In the genomic region with DNA sequence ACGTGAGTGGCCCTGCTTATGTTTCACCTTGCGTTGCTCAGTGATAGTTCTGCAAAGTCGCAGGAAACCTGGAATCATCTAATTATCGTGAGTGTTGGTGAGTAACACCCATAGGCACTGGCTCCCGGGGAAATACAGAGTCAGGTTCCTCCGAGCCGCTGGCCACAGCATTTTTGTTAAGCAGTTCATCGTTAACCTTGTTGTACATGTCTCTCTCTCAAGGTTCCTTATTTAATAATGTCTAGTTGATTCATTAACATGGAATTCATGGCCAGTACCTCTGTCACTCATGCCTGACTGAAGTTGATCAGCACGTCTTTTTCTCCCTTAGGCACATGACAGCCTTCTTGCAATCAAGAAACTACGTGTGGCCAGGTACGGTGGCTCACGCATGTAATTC, we compare ENCODE assay signal across 28 cellular contexts.
"Had no signal": no experiment of that assay in that cellular context is flagged by ENCODE, and none has a peak within 500 bp of the region (broad histone marks: within the 10 kb centered on the region; RNA-seq: fewer than 3 reads in every experiment).

No MANE protein-coding gene starts in this region.

- DNase-seq: activated CD4-positive, alpha-beta T cell treated with anti-CD3 and anti-CD28 coated beads, Interleukin-2, amount 10 ng/mL, durations not matched to agents 7 days and 5 days; activated CD4-positive, CD25-positive, alpha-beta regulatory T cell treated with anti-CD3 and anti-CD28 coated beads, Interleukin-2, amount 50 U/mL, for 72 hours; activated CD8-positive, alpha-beta memory T cell treated with anti-CD3 and anti-CD28 coated beads, Interleukin-2, amount 10 ng/mL, durations not matched to agents 7 days and 5 days; activated CD8-positive, alpha-beta T cell treated with anti-CD3 and anti-CD28 coated beads for 36 hours; activated T-cell treated with anti-CD3 and anti-CD28 coated beads for 4 hours; aorta; dorsolateral prefrontal cortex; esophagus squamous epithelium; heart left ventricle; mesendoderm; naive B cell; pancreas; psoas muscle; stimulated activated CD4-positive, alpha-beta T cell treated with anti-CD3 and anti-CD28 coated beads, Interleukin-4, amount 100 ng/mL, for 24 hours; stimulated activated naive CD4-positive, alpha-beta T cell treated with Interleukin-2 at 50 U/mL for 16 hours; upper lobe of right lung; WERI-Rb-1 had no signal

- H3K27me3 Mint-ChIP-seq: activated CD4-positive, alpha-beta T cell treated with anti-CD3 and anti-CD28 coated beads, Interleukin-2, amount 10 ng/mL, durations not matched to agents 7 days and 5 days; activated CD8-positive, alpha-beta memory T cell treated with anti-CD3 and anti-CD28 coated beads, Interleukin-2, amount 10 ng/mL, durations not matched to agents 7 days and 5 days; activated CD8-positive, alpha-beta T cell treated with anti-CD3 and anti-CD28 coated beads for 36 hours; activated T-helper 17 cell treated with anti-CD3 and anti-CD28 coated beads, Interleukin-2, amount 50 U/mL, for 72 hours; central memory CD8-positive, alpha-beta T cell; naive B cell had no signal

- H3K27me3 ChIP-seq: breast epithelium, dorsolateral prefrontal cortex, esophagus squamous epithelium, gastroesophageal sphincter, heart left ventricle, pancreas, upper lobe of right lung had no signal

- ATAC-seq: activated CD8-positive, alpha-beta memory T cell treated with anti-CD3 and anti-CD28 coated beads, Interleukin-2, amount 10 ng/mL, durations not matched to agents 7 days and 5 days; activated CD8-positive, alpha-beta T cell treated with anti-CD3 and anti-CD28 coated beads for 36 hours; activated naive CD4-positive, alpha-beta T cell treated with anti-CD3 and anti-CD28 coated beads, Interleukin-2, amount 50 U/mL, for 72 hours; activated T-helper 17 cell treated with anti-CD3 and anti-CD28 coated beads, Interleukin-2, amount 50 U/mL, for 72 hours; gastroesophageal sphincter; heart left ventricle; left lobe of liver; lower lobe of right lung; pancreas; psoas muscle; right cardiac atrium; upper lobe of right lung had no signal

- H3K36me3 Mint-ChIP-seq: naive B cell had no signal

- FAIRE-seq: colon, keratinocyte, pancreas had no signal

- H3K27ac Mint-ChIP-seq: activated CD8-positive, alpha-beta memory T cell treated with anti-CD3 and anti-CD28 coated beads, Interleukin-2, amount 10 ng/mL, durations not matched to agents 7 days and 5 days; activated T-helper 17 cell treated with anti-CD3 and anti-CD28 coated beads, Interleukin-2, amount 50 U/mL, for 72 hours had no signal

- H3K9me3 Mint-ChIP-seq: activated CD4-positive, alpha-beta T cell treated with anti-CD3 and anti-CD28 coated beads, Interleukin-2, amount 10 ng/mL, durations not matched to agents 7 days and 5 days; activated CD8-positive, alpha-beta T cell treated with anti-CD3 and anti-CD28 coated beads for 36 hours; activated naive CD4-positive, alpha-beta T cell treated with anti-CD3 and anti-CD28 coated beads, Interleukin-2, amount 50 U/mL, for 72 hours; activated T-helper 17 cell treated with anti-CD3 and anti-CD28 coated beads, Interleukin-2, amount 50 U/mL, for 72 hours; central memory CD8-positive, alpha-beta T cell; naive B cell had no signal

- H3K36me3 ChIP-seq: breast epithelium, pancreas had no signal

- H3K4me3 Mint-ChIP-seq: activated CD4-positive, alpha-beta T cell treated with anti-CD3 and anti-CD28 coated beads, Interleukin-2, amount 10 ng/mL, durations not matched to agents 7 days and 5 days; activated CD8-positive, alpha-beta memory T cell treated with anti-CD3 and anti-CD28 coated beads, Interleukin-2, amount 10 ng/mL, durations not matched to agents 7 days and 5 days; activated CD8-positive, alpha-beta T cell treated with anti-CD3 and anti-CD28 coated beads for 36 hours; activated T-helper 17 cell treated with anti-CD3 and anti-CD28 coated beads, Interleukin-2, amount 50 U/mL, for 72 hours; central memory CD8-positive, alpha-beta T cell had no signal

- H3K27ac ChIP-seq: breast epithelium, dorsolateral prefrontal cortex, esophagus squamous epithelium, gastroesophageal sphincter, heart left ventricle, lower lobe of right lung, pancreas, psoas muscle, thoracic aorta, upper lobe of right lung, WERI-Rb-1 had no signal

- H3K9me3 ChIP-seq: breast epithelium, esophagus squamous epithelium, gastroesophageal sphincter, heart left ventricle, lower lobe of right lung, pancreas, psoas muscle, thoracic aorta, upper lobe of right lung had no signal

- H3K4me3 ChIP-seq: breast epithelium, dorsolateral prefrontal cortex, esophagus squamous epithelium, gastroesophageal sphincter, heart left ventricle, lower lobe of right lung, pancreas, psoas muscle, thoracic aorta, upper lobe of right lung had no signal
